ENCODE assay signal across 1 cellular context in the genomic region with DNA sequence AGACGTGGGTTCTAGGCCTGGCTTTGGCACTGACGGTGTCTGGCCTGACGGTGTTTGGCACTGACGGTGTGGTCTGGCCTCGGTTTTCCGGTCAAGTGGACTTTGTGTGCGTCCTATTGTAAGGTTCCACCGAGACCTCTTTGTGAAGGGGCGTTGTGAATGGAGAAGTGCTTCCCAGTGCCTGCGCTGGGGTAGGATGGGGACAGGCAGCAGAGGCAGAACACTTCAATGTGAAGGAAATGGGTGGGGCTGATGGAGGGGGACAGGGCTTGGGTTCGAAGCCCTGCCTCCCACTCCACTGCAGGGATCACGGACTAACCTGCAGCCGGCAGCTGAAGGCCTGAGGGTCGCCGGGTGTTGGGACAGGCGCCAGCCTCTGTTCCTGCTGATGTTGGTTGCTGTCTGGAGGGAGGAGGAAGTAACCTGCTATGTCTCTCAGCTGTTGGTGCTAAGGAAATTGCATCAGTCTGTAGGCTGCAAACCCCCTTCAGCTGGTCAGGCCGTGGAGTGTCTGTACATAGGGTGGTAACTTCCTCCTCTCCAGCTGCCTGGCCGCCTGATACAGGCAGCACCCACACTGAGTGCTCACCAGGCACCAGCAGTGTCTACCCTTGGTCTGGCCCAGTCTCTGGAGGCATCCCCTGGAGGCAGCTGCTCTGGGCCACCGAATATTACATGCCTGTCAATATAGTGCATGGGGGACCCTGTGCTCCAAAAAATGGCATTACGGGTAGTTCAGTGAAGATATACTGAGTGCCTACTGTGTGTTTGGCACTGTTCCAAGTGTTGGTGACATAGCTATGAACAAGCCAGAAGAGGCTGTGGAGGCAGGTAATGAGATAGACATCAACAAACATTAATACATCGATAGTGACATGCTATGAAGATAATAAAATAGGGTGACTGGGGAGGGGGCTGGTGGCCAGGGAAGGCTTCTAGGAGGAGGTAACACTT.
A peak's percentile ranks its signal among the peaks of the same experiment; 100 is the strongest.
TF ChIP-seq lines count a peak whose summit lies in the region.

No MANE protein-coding gene starts in this region.

TF ChIP-seq in K562, 482 proteins besides CTCF, POLR2A, EP300 and RAD21 (continued from another document and continues in another):
- TF ChIP-seq, protein P1, sequence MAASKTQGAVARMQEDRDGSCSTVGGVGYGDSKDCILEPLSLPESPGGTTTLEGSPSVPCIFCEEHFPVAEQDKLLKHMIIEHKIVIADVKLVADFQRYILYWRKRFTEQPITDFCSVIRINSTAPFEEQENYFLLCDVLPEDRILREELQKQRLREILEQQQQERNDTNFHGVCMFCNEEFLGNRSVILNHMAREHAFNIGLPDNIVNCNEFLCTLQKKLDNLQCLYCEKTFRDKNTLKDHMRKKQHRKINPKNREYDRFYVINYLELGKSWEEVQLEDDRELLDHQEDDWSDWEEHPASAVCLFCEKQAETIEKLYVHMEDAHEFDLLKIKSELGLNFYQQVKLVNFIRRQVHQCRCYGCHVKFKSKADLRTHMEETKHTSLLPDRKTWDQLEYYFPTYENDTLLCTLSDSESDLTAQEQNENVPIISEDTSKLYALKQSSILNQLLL (CRISPR knock-in tag; IDR thresholded peaks at IDR 0.05; ENCODE audit: borderline replicate concordance), result no peak
- TF ChIP-seq GATA2 (CRISPR knock-in tag; IDR thresholded peaks at IDR 0.05) (no peak), FOXK1 (CRISPR knock-in tag; IDR thresholded peaks at IDR 0.05; ENCODE audit: borderline replicate concordance) (no peak), RBM22 (IDR thresholded peaks at IDR 0.05; ENCODE audit: low read depth, low read length, poor library complexity, severe bottlenecking) (no peak), ERF (CRISPR knock-in tag; IDR thresholded peaks at IDR 0.05) (no peak), PRMT5 (CRISPR knock-in tag; IDR thresholded peaks at IDR 0.05) (no peak), MAFK (IDR thresholded peaks at IDR 0.05; ENCODE audit: low read length) (no peak), ETV5 (CRISPR knock-in tag; IDR thresholded peaks at IDR 0.05; ENCODE audit: low read depth) (peak; percentile 63; the same call in 1 of the 2 replicates), TEAD1 (CRISPR knock-in tag; IDR thresholded peaks at IDR 0.05) (no peak), EWSR1 (IDR thresholded peaks at IDR 0.05; ENCODE audit: borderline replicate concordance, low read depth, partially characterized antibody) (no peak)
- TF ChIP-seq, protein P2, sequence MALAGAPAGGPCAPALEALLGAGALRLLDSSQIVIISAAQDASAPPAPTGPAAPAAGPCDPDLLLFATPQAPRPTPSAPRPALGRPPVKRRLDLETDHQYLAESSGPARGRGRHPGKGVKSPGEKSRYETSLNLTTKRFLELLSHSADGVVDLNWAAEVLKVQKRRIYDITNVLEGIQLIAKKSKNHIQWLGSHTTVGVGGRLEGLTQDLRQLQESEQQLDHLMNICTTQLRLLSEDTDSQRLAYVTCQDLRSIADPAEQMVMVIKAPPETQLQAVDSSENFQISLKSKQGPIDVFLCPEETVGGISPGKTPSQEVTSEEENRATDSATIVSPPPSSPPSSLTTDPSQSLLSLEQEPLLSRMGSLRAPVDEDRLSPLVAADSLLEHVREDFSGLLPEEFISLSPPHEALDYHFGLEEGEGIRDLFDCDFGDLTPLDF (CRISPR knock-in tag; IDR thresholded peaks at IDR 0.05), result no peak
- TF ChIP-seq, protein P3, sequence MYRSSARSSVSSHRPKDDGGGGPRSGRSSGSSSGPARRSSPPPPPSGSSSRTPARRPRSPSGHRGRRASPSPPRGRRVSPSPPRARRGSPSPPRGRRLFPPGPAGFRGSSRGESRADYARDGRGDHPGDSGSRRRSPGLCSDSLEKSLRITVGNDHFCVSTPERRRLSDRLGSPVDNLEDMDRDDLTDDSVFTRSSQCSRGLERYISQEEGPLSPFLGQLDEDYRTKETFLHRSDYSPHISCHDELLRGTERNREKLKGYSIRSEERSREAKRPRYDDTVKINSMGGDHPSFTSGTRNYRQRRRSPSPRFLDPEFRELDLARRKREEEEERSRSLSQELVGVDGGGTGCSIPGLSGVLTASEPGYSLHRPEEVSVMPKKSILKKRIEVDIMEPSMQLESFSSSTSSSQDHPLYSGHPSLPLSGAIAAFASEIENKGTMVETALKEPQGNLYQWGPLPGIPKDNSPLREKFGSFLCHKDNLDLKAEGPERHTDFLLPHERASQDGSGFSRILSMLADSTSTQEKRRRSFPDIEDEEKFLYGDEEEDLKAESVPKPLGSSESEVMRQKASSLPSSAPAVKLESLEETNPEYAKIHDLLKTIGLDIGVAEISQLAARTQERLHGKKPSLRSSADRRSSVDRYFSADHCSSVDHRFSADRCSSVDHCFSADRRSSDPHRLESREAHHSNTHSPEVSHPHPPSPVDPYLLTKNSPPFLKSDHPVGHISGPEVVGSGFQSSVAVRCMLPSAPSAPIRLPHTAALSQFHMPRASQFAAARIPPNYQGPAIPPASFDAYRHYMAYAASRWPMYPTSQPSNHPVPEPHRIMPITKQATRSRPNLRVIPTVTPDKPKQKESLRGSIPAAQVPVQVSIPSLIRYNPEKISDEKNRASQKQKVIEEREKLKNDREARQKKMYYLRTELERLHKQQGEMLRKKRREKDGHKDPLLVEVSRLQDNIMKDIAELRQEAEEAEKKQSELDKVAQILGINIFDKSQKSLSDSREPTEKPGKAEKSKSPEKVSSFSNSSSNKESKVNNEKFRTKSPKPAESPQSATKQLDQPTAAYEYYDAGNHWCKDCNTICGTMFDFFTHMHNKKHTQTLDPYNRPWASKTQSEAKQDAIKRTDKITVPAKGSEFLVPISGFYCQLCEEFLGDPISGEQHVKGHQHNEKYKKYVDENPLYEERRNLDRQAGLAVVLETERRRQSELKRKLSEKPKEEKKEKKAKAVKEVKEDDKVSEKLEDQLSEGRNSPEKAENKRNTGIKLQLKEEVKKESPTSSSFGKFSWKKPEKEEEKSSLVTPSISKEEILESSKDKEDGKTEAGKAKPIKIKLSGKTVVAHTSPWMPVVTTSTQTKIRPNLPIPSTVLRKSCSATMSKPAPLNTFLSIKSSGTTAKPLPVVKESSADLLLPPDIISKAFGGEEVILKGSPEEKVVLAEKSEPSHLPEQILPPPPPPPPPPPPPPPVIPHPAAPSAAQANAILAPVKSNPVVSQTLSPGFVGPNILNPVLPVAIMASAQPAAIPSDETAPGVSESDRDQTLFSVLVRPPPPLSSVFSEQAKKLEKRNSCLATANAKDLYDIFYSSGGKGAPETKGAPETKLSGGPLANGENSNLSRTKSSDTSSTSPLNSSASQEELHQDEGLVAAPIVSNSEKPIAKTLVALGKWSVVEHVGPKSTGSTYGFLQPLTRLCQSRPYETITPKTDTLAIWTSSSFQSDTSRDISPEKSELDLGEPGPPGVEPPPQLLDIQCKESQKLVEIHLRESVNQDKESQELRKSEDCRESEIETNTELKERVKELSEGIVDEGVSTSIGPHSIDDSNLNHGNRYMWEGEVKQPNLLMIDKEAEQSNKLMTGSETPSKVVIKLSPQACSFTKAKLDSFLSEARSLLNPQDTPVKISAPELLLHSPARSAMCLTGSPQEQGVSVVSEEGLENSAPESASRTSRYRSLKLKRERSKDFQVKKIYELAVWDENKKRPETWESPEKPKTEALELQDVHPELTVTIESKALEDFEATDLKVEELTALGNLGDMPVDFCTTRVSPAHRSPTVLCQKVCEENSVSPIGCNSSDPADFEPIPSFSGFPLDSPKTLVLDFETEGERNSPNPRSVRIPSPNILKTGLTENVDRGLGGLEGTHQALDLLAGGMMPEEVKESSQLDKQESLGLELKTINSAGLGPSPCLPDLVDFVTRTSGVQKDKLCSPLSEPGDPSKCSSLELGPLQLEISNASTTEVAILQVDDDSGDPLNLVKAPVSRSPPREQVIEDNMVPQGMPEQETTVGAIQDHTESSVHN (IDR thresholded peaks at IDR 0.05; ENCODE audit: borderline replicate concordance in 1 of 2, low read depth in 1 of 2), result peak in 1 of 2 experiments; percentile 94; a peak in 2 of 4 replicates
- TF ChIP-seq, protein P4, sequence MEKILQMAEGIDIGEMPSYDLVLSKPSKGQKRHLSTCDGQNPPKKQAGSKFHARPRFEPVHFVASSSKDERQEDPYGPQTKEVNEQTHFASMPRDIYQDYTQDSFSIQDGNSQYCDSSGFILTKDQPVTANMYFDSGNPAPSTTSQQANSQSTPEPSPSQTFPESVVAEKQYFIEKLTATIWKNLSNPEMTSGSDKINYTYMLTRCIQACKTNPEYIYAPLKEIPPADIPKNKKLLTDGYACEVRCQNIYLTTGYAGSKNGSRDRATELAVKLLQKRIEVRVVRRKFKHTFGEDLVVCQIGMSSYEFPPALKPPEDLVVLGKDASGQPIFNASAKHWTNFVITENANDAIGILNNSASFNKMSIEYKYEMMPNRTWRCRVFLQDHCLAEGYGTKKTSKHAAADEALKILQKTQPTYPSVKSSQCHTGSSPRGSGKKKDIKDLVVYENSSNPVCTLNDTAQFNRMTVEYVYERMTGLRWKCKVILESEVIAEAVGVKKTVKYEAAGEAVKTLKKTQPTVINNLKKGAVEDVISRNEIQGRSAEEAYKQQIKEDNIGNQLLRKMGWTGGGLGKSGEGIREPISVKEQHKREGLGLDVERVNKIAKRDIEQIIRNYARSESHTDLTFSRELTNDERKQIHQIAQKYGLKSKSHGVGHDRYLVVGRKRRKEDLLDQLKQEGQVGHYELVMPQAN (IDR thresholded peaks at IDR 0.05; ENCODE audit: borderline replicate concordance), result no peak
- TF ChIP-seq, protein P5, sequence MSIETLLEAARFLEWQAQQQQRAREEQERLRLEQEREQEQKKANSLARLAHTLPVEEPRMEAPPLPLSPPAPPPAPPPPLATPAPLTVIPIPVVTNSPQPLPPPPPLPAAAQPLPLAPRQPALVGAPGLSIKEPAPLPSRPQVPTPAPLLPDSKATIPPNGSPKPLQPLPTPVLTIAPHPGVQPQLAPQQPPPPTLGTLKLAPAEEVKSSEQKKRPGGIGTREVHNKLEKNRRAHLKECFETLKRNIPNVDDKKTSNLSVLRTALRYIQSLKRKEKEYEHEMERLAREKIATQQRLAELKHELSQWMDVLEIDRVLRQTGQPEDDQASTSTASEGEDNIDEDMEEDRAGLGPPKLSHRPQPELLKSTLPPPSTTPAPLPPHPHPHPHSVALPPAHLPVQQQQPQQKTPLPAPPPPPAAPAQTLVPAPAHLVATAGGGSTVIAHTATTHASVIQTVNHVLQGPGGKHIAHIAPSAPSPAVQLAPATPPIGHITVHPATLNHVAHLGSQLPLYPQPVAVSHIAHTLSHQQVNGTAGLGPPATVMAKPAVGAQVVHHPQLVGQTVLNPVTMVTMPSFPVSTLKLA (conservative IDR thresholded peaks at IDR 0.05), result no peak
- TF ChIP-seq, protein P6, sequence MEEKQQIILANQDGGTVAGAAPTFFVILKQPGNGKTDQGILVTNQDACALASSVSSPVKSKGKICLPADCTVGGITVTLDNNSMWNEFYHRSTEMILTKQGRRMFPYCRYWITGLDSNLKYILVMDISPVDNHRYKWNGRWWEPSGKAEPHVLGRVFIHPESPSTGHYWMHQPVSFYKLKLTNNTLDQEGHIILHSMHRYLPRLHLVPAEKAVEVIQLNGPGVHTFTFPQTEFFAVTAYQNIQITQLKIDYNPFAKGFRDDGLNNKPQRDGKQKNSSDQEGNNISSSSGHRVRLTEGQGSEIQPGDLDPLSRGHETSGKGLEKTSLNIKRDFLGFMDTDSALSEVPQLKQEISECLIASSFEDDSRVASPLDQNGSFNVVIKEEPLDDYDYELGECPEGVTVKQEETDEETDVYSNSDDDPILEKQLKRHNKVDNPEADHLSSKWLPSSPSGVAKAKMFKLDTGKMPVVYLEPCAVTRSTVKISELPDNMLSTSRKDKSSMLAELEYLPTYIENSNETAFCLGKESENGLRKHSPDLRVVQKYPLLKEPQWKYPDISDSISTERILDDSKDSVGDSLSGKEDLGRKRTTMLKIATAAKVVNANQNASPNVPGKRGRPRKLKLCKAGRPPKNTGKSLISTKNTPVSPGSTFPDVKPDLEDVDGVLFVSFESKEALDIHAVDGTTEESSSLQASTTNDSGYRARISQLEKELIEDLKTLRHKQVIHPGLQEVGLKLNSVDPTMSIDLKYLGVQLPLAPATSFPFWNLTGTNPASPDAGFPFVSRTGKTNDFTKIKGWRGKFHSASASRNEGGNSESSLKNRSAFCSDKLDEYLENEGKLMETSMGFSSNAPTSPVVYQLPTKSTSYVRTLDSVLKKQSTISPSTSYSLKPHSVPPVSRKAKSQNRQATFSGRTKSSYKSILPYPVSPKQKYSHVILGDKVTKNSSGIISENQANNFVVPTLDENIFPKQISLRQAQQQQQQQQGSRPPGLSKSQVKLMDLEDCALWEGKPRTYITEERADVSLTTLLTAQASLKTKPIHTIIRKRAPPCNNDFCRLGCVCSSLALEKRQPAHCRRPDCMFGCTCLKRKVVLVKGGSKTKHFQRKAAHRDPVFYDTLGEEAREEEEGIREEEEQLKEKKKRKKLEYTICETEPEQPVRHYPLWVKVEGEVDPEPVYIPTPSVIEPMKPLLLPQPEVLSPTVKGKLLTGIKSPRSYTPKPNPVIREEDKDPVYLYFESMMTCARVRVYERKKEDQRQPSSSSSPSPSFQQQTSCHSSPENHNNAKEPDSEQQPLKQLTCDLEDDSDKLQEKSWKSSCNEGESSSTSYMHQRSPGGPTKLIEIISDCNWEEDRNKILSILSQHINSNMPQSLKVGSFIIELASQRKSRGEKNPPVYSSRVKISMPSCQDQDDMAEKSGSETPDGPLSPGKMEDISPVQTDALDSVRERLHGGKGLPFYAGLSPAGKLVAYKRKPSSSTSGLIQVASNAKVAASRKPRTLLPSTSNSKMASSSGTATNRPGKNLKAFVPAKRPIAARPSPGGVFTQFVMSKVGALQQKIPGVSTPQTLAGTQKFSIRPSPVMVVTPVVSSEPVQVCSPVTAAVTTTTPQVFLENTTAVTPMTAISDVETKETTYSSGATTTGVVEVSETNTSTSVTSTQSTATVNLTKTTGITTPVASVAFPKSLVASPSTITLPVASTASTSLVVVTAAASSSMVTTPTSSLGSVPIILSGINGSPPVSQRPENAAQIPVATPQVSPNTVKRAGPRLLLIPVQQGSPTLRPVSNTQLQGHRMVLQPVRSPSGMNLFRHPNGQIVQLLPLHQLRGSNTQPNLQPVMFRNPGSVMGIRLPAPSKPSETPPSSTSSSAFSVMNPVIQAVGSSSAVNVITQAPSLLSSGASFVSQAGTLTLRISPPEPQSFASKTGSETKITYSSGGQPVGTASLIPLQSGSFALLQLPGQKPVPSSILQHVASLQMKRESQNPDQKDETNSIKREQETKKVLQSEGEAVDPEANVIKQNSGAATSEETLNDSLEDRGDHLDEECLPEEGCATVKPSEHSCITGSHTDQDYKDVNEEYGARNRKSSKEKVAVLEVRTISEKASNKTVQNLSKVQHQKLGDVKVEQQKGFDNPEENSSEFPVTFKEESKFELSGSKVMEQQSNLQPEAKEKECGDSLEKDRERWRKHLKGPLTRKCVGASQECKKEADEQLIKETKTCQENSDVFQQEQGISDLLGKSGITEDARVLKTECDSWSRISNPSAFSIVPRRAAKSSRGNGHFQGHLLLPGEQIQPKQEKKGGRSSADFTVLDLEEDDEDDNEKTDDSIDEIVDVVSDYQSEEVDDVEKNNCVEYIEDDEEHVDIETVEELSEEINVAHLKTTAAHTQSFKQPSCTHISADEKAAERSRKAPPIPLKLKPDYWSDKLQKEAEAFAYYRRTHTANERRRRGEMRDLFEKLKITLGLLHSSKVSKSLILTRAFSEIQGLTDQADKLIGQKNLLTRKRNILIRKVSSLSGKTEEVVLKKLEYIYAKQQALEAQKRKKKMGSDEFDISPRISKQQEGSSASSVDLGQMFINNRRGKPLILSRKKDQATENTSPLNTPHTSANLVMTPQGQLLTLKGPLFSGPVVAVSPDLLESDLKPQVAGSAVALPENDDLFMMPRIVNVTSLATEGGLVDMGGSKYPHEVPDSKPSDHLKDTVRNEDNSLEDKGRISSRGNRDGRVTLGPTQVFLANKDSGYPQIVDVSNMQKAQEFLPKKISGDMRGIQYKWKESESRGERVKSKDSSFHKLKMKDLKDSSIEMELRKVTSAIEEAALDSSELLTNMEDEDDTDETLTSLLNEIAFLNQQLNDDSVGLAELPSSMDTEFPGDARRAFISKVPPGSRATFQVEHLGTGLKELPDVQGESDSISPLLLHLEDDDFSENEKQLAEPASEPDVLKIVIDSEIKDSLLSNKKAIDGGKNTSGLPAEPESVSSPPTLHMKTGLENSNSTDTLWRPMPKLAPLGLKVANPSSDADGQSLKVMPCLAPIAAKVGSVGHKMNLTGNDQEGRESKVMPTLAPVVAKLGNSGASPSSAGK (IDR thresholded peaks at IDR 0.05), result no peak; the same call in 1 of the 2 replicates
